24 cellular contexts compared by ENCODE assay signal in genomic region chr6:70707893-70708292, GRCh38.
"Had no signal": no experiment of that assay in that cellular context is flagged by ENCODE, and none has a peak within 500 bp of the region (broad histone marks: within the 10 kb centered on the region; RNA-seq: fewer than 3 reads in every experiment).

No MANE protein-coding gene starts in this region.

- H3K36me3 ChIP-seq: adrenal gland, ascending aorta, brain microvascular endothelial cell, colonic mucosa, heart left ventricle, spleen, upper lobe of left lung had no signal

- H3K4me3 ChIP-seq: adrenal gland, ascending aorta, colonic mucosa, dorsolateral prefrontal cortex, heart left ventricle, lung, spleen, upper lobe of left lung had no signal

- H3K4me1 ChIP-seq: ascending aorta had no signal

- H3K27me3 ChIP-seq: adrenal gland, ascending aorta, brain microvascular endothelial cell, colonic mucosa, dorsolateral prefrontal cortex, heart left ventricle, spleen, upper lobe of left lung had no signal

- DNase-seq: activated B cell treated with CpG ODN at 0.5 μM for 24 hours; activated CD4-positive, alpha-beta T cell treated with anti-CD3 and anti-CD28 coated beads for 36 hours; activated CD4-positive, alpha-beta T cell treated with anti-CD3 and anti-CD28 coated beads, Interleukin-2, amount 50 U/mL, for 4 hours; activated gamma-delta T cell treated with Interleukin-2 at 50 U/mL for 16 hours; adrenal gland; brain microvascular endothelial cell; caudate nucleus; colonic mucosa; dorsolateral prefrontal cortex; endodermal cell; heart left ventricle; kidney; naive thymus-derived CD4-positive, alpha-beta T cell; retina; spleen; stimulated activated CD4-positive, alpha-beta T cell treated with anti-CD3 and anti-CD28 coated beads, Interleukin-4, amount 100 ng/mL, for 1 hour; stimulated activated naive CD8-positive, alpha-beta T cell treated with anti-CD3 and anti-CD28 coated beads, Interleukin-15, Interleukin-2, amounts not matched to agents 100 U/mL and 50 U/mL, for 24 hours; upper lobe of left lung had no signal

- H3K9me3 ChIP-seq: adrenal gland, ascending aorta, colonic mucosa, heart left ventricle, spleen, upper lobe of left lung had no signal

- H3K4me3 Mint-ChIP-seq: activated B cell treated with CpG ODN at 0.5 μM for 24 hours; activated CD4-positive, alpha-beta T cell treated with anti-CD3 and anti-CD28 coated beads for 36 hours; activated naive CD8-positive, alpha-beta T cell; endodermal cell; naive thymus-derived CD4-positive, alpha-beta T cell; T-helper 1 cell treated with Interleukin-12 subunit alpha and Interleukin-12 subunit beta and Interleukin-4 antibody, amounts not matched to agents 30 μg/mL and 1 μg/mL, for 36 hours had no signal

- ATAC-seq: heart left ventricle; left lobe of liver; naive thymus-derived CD4-positive, alpha-beta T cell had no signal

- H3K27ac Mint-ChIP-seq: activated B cell treated with CpG ODN at 0.5 μM for 24 hours; activated CD4-positive, alpha-beta T cell treated with anti-CD3 and anti-CD28 coated beads for 36 hours; activated naive CD8-positive, alpha-beta T cell; endodermal cell; T-helper 1 cell treated with Interleukin-12 subunit alpha and Interleukin-12 subunit beta and Interleukin-4 antibody, amounts not matched to agents 30 μg/mL and 1 μg/mL, for 36 hours had no signal

- H3K27me3 Mint-ChIP-seq: activated B cell treated with CpG ODN at 0.5 μM for 24 hours; activated CD4-positive, alpha-beta T cell treated with anti-CD3 and anti-CD28 coated beads for 36 hours; activated naive CD8-positive, alpha-beta T cell; naive thymus-derived CD4-positive, alpha-beta T cell had no signal

- H3K36me3 Mint-ChIP-seq: activated naive CD8-positive, alpha-beta T cell had no signal

- H3K27ac ChIP-seq: adrenal gland, ascending aorta, brain microvascular endothelial cell, colonic mucosa, dorsolateral prefrontal cortex, epithelial cell of prostate, heart left ventricle, spleen, upper lobe of left lung had no signal

- H3K9me3 Mint-ChIP-seq: activated B cell treated with CpG ODN at 0.5 μM for 24 hours; T-helper 1 cell treated with Interleukin-12 subunit alpha and Interleukin-12 subunit beta and Interleukin-4 antibody, amounts not matched to agents 30 μg/mL and 1 μg/mL, for 36 hours had no signal
